In the genomic region with DNA sequence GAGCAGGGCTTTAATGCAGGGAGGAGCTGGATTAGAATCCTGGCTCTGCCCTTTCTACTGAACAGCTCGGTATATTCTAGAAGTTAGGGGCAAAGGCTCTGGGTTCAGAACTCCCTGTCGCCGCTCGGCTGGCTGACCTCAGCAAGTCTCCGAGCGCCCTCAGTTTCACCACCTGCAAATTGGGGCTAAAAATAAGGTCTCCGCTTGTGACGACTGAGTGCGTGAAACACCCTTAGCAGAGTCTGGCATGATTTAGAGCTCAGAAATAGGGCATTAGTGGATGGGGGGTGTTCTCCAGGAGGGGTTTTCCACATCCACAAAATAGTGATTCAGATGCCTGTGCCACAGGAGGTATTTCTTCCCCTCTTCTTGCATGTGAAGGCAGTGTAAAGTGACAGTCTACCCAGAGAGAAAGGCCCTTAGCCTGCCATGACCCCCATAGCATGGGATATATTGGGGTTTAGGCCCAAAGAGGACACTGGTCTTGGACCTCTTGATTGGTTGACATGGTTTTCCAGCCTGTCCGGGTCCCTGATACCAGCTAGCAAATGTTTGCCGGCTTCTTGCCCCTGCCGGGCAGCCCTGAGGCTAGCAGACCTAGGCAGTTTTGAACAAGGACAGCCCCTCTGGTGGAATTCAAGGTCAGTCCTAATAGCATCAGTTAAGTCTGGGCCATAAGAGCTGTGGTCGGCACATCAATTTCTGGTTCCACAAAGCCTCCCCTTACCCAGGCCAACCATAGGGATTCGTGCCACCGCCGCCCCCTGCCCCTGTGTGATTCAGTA, we compare ENCODE assay signal across 8 cellular contexts. TPM values are rescaled to one million over a fixed set of nuclear protein-coding genes. Genes with fewer than 3 reads are reported as not detected.
DNase-seq lines count a peak whose midpoint lies in the region; ATAC-seq and TF ChIP-seq lines count a peak whose summit lies in the region.

No MANE protein-coding gene starts in this region.

- H3K27ac Mint-ChIP-seq in CD4-positive, CD25-positive, alpha-beta regulatory T cell: peak overlapping the region; percentile 94 to 95 (median 95)
- no peak overlapping the region for H3K27ac Mint-ChIP-seq in neural progenitor cell

- no peaks in the 10 kb centered on the region for H3K27me3 ChIP-seq in CD4-positive, CD25-positive, alpha-beta regulatory T cell (ENCODE audit: control insufficient read depth, insufficient read depth, low read length)
- H3K27me3 ChIP-seq in MG63: no peaks in the 10 kb centered on the region
- no peaks in the 10 kb centered on the region for H3K27me3 ChIP-seq in effector memory CD4-positive, alpha-beta T cell (replicated peaks; ENCODE audit: control insufficient read depth, insufficient read depth, low read length, poor library complexity, severe bottlenecking)
- H3K27me3 ChIP-seq in neural progenitor cell: no peaks in the 10 kb centered on the region

- H3K9me3 ChIP-seq in CD4-positive, CD25-positive, alpha-beta regulatory T cell (ENCODE audit: control insufficient read depth in 2 of 2, low read length in 2 of 2): no peaks in the 10 kb centered on the region
- H3K9me3 ChIP-seq in MG63 (no peaks in the 10 kb centered on the region), neural progenitor cell (ENCODE audit: low read depth) (no peaks in the 10 kb centered on the region)
- H3K9me3 ChIP-seq in effector memory CD4-positive, alpha-beta T cell (ENCODE audit: control insufficient read depth, low read length): no peaks in the 10 kb centered on the region

- H3K4me1 Mint-ChIP-seq in CD4-positive, CD25-positive, alpha-beta regulatory T cell: peaks cover 15 to 57% (median 40%) of the 10 kb centered on the region in 4 donors
- H3K4me1 Mint-ChIP-seq in neural progenitor cell: peaks cover 49% of the 10 kb centered on the region

- peaks cover 26% of the 10 kb centered on the region for H3F3A ChIP-seq in neural progenitor cell (ENCODE audit: low read depth)

- peak overlapping the region; percentile 55 for H3K4me3 ChIP-seq in CD4-positive, CD25-positive, alpha-beta regulatory T cell (ENCODE audit: low read depth, low read length)
- peak overlapping the region; percentile 78 for H3K4me3 ChIP-seq in MG63
- H3K4me3 ChIP-seq in effector memory CD4-positive, alpha-beta T cell (ENCODE audit: insufficient read depth, low read depth, low read length, poor library complexity, severe bottlenecking): peak overlapping the region; percentile 72
- H3K4me3 ChIP-seq in neural progenitor cell: peak overlapping the region; percentile 75

- no peaks in the 10 kb centered on the region for H3K36me3 Mint-ChIP-seq in CD4-positive, CD25-positive, alpha-beta regulatory T cell
- H3K36me3 Mint-ChIP-seq in neural progenitor cell: peaks cover 2% of the 10 kb centered on the region

- peaks cover 58% of the 10 kb centered on the region for H4K20me1 ChIP-seq in neural progenitor cell (ENCODE audit: low read depth)

- peaks cover 4% of the 10 kb centered on the region for H3K27me3 Mint-ChIP-seq in CD4-positive, CD25-positive, alpha-beta regulatory T cell
- H3K27me3 Mint-ChIP-seq in neural progenitor cell (ENCODE audit: insufficient read depth, low read depth): peaks cover 3% of the 10 kb centered on the region

- H3K36me3 ChIP-seq in CD4-positive, CD25-positive, alpha-beta regulatory T cell (ENCODE audit: control insufficient read depth, insufficient read depth, low read length): no peaks in the 10 kb centered on the region
- H3K36me3 ChIP-seq in MG63: peaks cover 46% of the 10 kb centered on the region
- no peaks in the 10 kb centered on the region for H3K36me3 ChIP-seq in effector memory CD4-positive, alpha-beta T cell (ENCODE audit: control insufficient read depth, insufficient read depth, low read length)
- H3K36me3 ChIP-seq in neural progenitor cell: no peaks in the 10 kb centered on the region

- no peak overlapping the region for H3K9ac ChIP-seq in neural progenitor cell

- no peak for ATAC-seq in CD4-positive, CD25-positive, alpha-beta regulatory T cell (ENCODE audit: low read depth in 2 of 2)
- ATAC-seq in HG02885 (IDR thresholded peaks at IDR 0.05; ENCODE audit: poor library complexity, unreplicated experiment) (no peak), HG02623 (IDR thresholded peaks at IDR 0.05; ENCODE audit: unreplicated experiment) (no peak), HG03039 (IDR thresholded peaks at IDR 0.05; ENCODE audit: unreplicated experiment) (no peak)

- no peaks in the 10 kb centered on the region for H3K9me3 Mint-ChIP-seq in CD4-positive, CD25-positive, alpha-beta regulatory T cell
- H3K9me3 Mint-ChIP-seq in neural progenitor cell: no peaks in the 10 kb centered on the region

- DNase-seq in CD4-positive, CD25-positive, alpha-beta regulatory T cell: no peak
- no peak for DNase-seq in MG63
- DNase-seq in effector memory CD4-positive, alpha-beta T cell: no peak
- DNase-seq in neural progenitor cell (ENCODE audit: low spot score): no peak
- DNase-seq in NCI-H187 treated with DMSO at 0.1 percent for 48 hours (lab: John Stamatoyannopoulos, UW): no peak

- H2AFZ ChIP-seq in neural progenitor cell (replicated peaks): no peak overlapping the region

- peaks cover 50% of the 10 kb centered on the region for H3K79me2 ChIP-seq in neural progenitor cell (ENCODE audit: low read depth)

- H3K4me3 Mint-ChIP-seq in CD4-positive, CD25-positive, alpha-beta regulatory T cell: peak overlapping the region; percentile 83 to 92 (median 88)
- peak overlapping the region; percentile 90 for H3K4me3 Mint-ChIP-seq in neural progenitor cell

- peak overlapping the region; percentile 88 for H3K4me2 ChIP-seq in neural progenitor cell

- H3K27ac ChIP-seq in CD4-positive, CD25-positive, alpha-beta regulatory T cell (ENCODE audit: insufficient read depth, low read length, poor library complexity, severe bottlenecking): peak overlapping the region; percentile 82
- peak overlapping the region; percentile 79 for H3K27ac ChIP-seq in effector memory CD4-positive, alpha-beta T cell (ENCODE audit: insufficient read depth, low read length, poor library complexity, severe bottlenecking)
- no peak overlapping the region for H3K27ac ChIP-seq in neural progenitor cell

- TF ChIP-seq CTCF in neural progenitor cell (IDR thresholded peaks at IDR 0.05): no peak

- peaks cover 51% of the 10 kb centered on the region for H3K4me1 ChIP-seq in CD4-positive, CD25-positive, alpha-beta regulatory T cell (ENCODE audit: control insufficient read depth, insufficient read depth, low read length, poor library complexity, severe bottlenecking)
- peaks cover 37% of the 10 kb centered on the region for H3K4me1 ChIP-seq in effector memory CD4-positive, alpha-beta T cell (ENCODE audit: control insufficient read depth, insufficient read depth, low read length, poor library complexity, severe bottlenecking)
- peaks cover 20% of the 10 kb centered on the region for H3K4me1 ChIP-seq in neural progenitor cell

RNA-seq across cellular contexts. Expression of gene ERGIC1, which starts 1.4 kb away (rescaled TPM):
- 58.4 TPM for total RNA-seq in CD4-positive, CD25-positive, alpha-beta regulatory T cell
- polyA plus RNA-seq in CD4-positive, CD25-positive, alpha-beta regulatory T cell: 10 to 100 TPM; 15.7 to 20.2 (median 18.4) TPM
- total RNA-seq in MG63 (2014; rRNA removed; shearing (Covaris generic); ENCODE audit: low replicate concordance): 65.6 and 98.8 TPM in 2 replicates
- total RNA-seq in neural progenitor cell (ENCODE audit: low replicate concordance): 28.7 and 50.8 TPM in 2 replicates
